In the genomic region with DNA sequence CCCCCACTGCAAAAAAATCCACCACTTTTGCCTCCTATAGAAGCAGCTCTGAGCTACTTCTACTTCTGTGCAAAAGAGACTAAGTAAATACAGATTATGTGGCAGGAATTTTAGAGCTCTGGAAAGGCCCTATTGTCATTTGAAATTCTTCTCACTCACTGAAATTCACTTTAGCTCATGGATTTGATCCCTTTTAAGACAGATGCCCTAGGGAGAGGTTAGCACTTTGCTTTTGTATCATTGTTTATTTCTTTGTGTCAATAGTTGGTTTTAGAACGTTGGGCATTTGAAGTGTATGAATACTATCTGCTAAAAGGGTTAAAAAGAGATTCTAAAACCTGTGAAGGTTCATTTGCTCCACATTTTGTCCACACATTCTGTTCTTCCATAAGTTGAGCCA, we compare ENCODE assay signal across 8 cellular contexts.
"Had no signal": no experiment of that assay in that cellular context is flagged by ENCODE, and none has a peak within 500 bp of the region (broad histone marks: within the 10 kb centered on the region; RNA-seq: fewer than 3 reads in every experiment).

No MANE protein-coding gene starts in this region.

- H3K4me3 ChIP-seq: GM23248 had no signal

- H3K27me3 Mint-ChIP-seq: IgD-negative memory B cell had no signal

- H3K4me1 Mint-ChIP-seq: IgD-negative memory B cell had no signal

- H3K9me3 Mint-ChIP-seq: IgD-negative memory B cell had no signal

- H3K27ac Mint-ChIP-seq: IgD-negative memory B cell had no signal

- DNase-seq: GM23248, GOT3, H7, HCEC 1CT, KBM-7 had no signal

- H3K9ac ChIP-seq: GM23248 had no signal

- H3K27ac ChIP-seq: GM23248, HL-60 had no signal

- H3K4me3 Mint-ChIP-seq: IgD-negative memory B cell had no signal

- ATAC-seq: HepG2 had no signal

- H3K36me3 Mint-ChIP-seq: IgD-negative memory B cell had no signal

- H2AFZ ChIP-seq: GM23248 had no signal
